8 cellular contexts compared by ENCODE assay signal in genomic region chr2:112542123-112542973, GRCh38. TPM values are rescaled to one million over a fixed set of nuclear protein-coding genes. Genes with fewer than 3 reads are reported as not detected.
A peak's percentile ranks its signal among the peaks of the same experiment; 100 is the strongest.
DNase-seq lines count a peak whose midpoint lies in the region; ATAC-seq, FAIRE-seq and TF ChIP-seq lines count a peak whose summit lies in the region.

TSS of gene POLR1B (plus strand) at chr2:112542465. CDS start at chr2:112542495, 30 bp downstream.

- POLR2A ChIA-PET in HepG2 (lab: Yijun Ruan, JAX): interaction anchor here (1.0 to 1.6 kb wide), 4 partner anchors 41 to 487 kb away, joined by 3 to 9 read pairs (median 5); partner anchors contain the start of gene TMEM87B

- peak; percentile 44 for TF ChIP-seq RAD21 in HepG2 (CRISPR knock-in tag; IDR thresholded peaks at IDR 0.05)

- H3K9ac ChIP-seq in HepG2 (ENCODE audit: insufficient read depth, low read depth, low read length): peak within 1 kb of the TSS; percentile 82

- in situ Hi-C loops in HepG2 (cut with HindIII; ENCODE audit: extremely low pct_ligation_motif_present, low pct_unique_long_range_greater_than_20kb): no loop called here

- TF ChIP-seq POLR2A in HepG2 (IDR thresholded peaks at IDR 0.05; ENCODE audit: insufficient read depth in 1 of 2, low read depth in 2 of 2, low read length in 2 of 2): peak; percentile 88 to 91

- ATAC-seq in GM19324 (IDR thresholded peaks at IDR 0.05; ENCODE audit: low FRiP score, unreplicated experiment) (peak; percentile 88), HG03457 (IDR thresholded peaks at IDR 0.05; ENCODE audit: unreplicated experiment) (peak; percentile 57), HepG2 (peak; percentile 93)

- 1% methylated on average over 41 of the region's 66 CpGs for WGBS in HepG2 (ENCODE audit: low lambda C conversion rate)

- intact Hi-C loops in HepG2 (cut with micrococcal nuclease; ENCODE audit: unreplicated experiment): loop anchor here (1.0 to 5.0 kb wide), 2 partner anchors 40 to 61 kb away; partner anchors contain the start of gene CHCHD5

- H4K20me1 ChIP-seq in HepG2 (ENCODE audit: insufficient read depth, low read length): no peaks in the 10 kb centered on the region

- peaks cover 47% of the 10 kb centered on the region for H3K79me2 ChIP-seq in HepG2 (ENCODE audit: insufficient read depth, low read length)

- TF ChIP-seq EP300 in HepG2 (IDR thresholded peaks at IDR 0.05; ENCODE audit: low read depth in 2 of 2, low read length in 2 of 2) (no peak; a peak in 1 of 4 replicates), HepG2 (CRISPR knock-in tag; IDR thresholded peaks at IDR 0.05; ENCODE audit: borderline replicate concordance) (no peak)

- TF ChIP-seq CTCF in C4-2B (conservative IDR thresholded peaks at IDR 0.05): no peak
- TF ChIP-seq CTCF in HepG2 (CRISPR knock-in tag; IDR thresholded peaks at IDR 0.05): peak; percentile 34; the same call in 1 of the 2 replicates

- peak within 1 kb of the TSS; percentile 73 to 96 (median 86) for H3K4me3 ChIP-seq in HepG2 (replicated peaks in 1 of 3; ENCODE audit: insufficient read depth in 1 of 3, low read depth in 2 of 3, low read length in 3 of 3)

- H3K9me3 ChIP-seq in HepG2 (ENCODE audit: low read length): no peaks in the 10 kb centered on the region

- CTCF ChIA-PET in HepG2 (lab: Yijun Ruan, JAX; ENCODE audit: low intra/inter-chr PET ratio, low total read pairs): no interaction called here

- peak within 1 kb of the TSS; percentile 89 for H3K4me2 ChIP-seq in HepG2 (ENCODE audit: low read depth, low read length)

- no peak for FAIRE-seq in HepG2 (lab: Jason Lieb, UNC)

- peak within 1 kb of the TSS; percentile 68 for H2AFZ ChIP-seq in HepG2 (ENCODE audit: low read length)

- H3K27me3 ChIP-seq in HepG2 (ENCODE audit: control insufficient read depth in 1 of 2, insufficient read depth in 2 of 2, low read length in 2 of 2): no peaks in the 10 kb centered on the region; a peak in 1 of 5 replicates

- DNase-seq in NCI-H524 treated with DMSO at 0.1 percent for 48 hours (lab: John Stamatoyannopoulos, UW): peak; percentile 36
- peak; percentile 65 for DNase-seq in activated CD4-positive, alpha-beta T cell treated with anti-CD3 and anti-CD28 coated beads, Interleukin-2, amount 50 U/mL, for 1 hour
- peak; percentile 70 to 82 for DNase-seq in dermis microvascular lymphatic vessel endothelial cell (ENCODE audit: low read depth in 2 of 2)
- peak; percentile 89 for DNase-seq in HepG2 (ENCODE audit: low spot score)
- DNase-seq in stimulated activated CD4-positive, alpha-beta T cell treated with anti-CD3 and anti-CD28 coated beads, Interleukin-4, amount 100 ng/mL, for 1 hour: peak; percentile 71

- peaks cover 26% of the 10 kb centered on the region for H3K4me1 ChIP-seq in HepG2 (ENCODE audit: insufficient read depth, low read length)

- H3K36me3 ChIP-seq in HepG2 (replicated peaks in 1 of 2; ENCODE audit: control insufficient read depth in 1 of 2, insufficient read depth in 2 of 2, low read length in 2 of 2): peaks cover 2 to 16% of the 10 kb centered on the region in 2 experiments; a peak in 4 of 5 replicates

- H3K27ac ChIP-seq in C4-2B (peak within 1 kb of the TSS; percentile 96), HepG2 (ENCODE audit: extremely low read length, insufficient read depth, low read length) (peak within 1 kb of the TSS; percentile 84)

- TSS peak; percentile 59 for BruUV-seq in HepG2 (replicated peaks; lab: Mats Ljungman, UMichigan)

TF ChIP-seq in HepG2, 621 proteins besides CTCF, POLR2A, EP300 and RAD21 (continues in another document):
- TF ChIP-seq ZNF276 (CRISPR knock-in tag; IDR thresholded peaks at IDR 0.05; ENCODE audit: low read depth) (peak; percentile 64; the same call in 1 of the 2 replicates), HOXD1 (CRISPR knock-in tag; IDR thresholded peaks at IDR 0.05) (peak; percentile 86), POLR2AphosphoS5 (IDR thresholded peaks at IDR 0.05; ENCODE audit: low read depth, low read length) (peak; percentile 81; the same call in 1 of the 2 replicates), YY1 (IDR thresholded peaks at IDR 0.05; ENCODE audit: insufficient read depth, insufficient replicate concordance, low read depth, low read length) (peak; percentile 79), MLXIP (CRISPR knock-in tag; IDR thresholded peaks at IDR 0.05; ENCODE audit: borderline replicate concordance) (peak; percentile 84; the same call in 1 of the 2 replicates), JARID2 (CRISPR knock-in tag; IDR thresholded peaks at IDR 0.05; ENCODE audit: insufficient replicate concordance) (no peak)

RNA-seq across cellular contexts. Expression of gene POLR1B, which starts in this region (rescaled TPM):
- total RNA-seq in dermis microvascular lymphatic vessel endothelial cell (17.1 and 20.0 TPM in 2 replicates), HepG2 (2016; rRNA removed; fragmentation: Illumina TruSeq; extraction: Trizol) (46.0 and 70.8 TPM in 2 replicates)
- total RNA-seq in HepG2 (2016; cell fraction: cytosol; rRNA removed; fragmentation: Illumina TruSeq; extraction: Trizol; ENCODE audit: low read depth): 9.3 and 11.0 TPM in 2 replicates
- total RNA-seq in HepG2 (2016; cell fraction: insoluble cytoplasmic fraction; rRNA removed; fragmentation: Illumina TruSeq; extraction: Trizol): 47.1 and 70.7 TPM in 2 replicates
- total RNA-seq in HepG2 (2016; cell fraction: membrane; rRNA removed; fragmentation: Illumina TruSeq; extraction: Trizol): 14.7 and 18.4 TPM in 2 replicates
- 35.3 and 39.0 TPM in 2 replicates for total RNA-seq in HepG2 (2016; cell fraction: nucleus; rRNA removed; fragmentation: Illumina TruSeq; extraction: Trizol)
- 17.5 and 18.3 TPM in 2 replicates for polyA plus RNA-seq in HepG2 (2011; rRNA removed)
- polyA plus RNA-seq in HepG2 (2011; cell fraction: cytosol; rRNA removed): 12.4 and 17.4 TPM in 2 replicates
- 13.5 and 17.5 TPM in 2 replicates for polyA plus RNA-seq in HepG2 (2011; cell fraction: nucleus; rRNA removed)
- polyA plus RNA-seq in HepG2 (2012): 25.1 and 28.2 TPM in 2 replicates
- polyA plus RNA-seq in HepG2 (2016; cell fraction: cytosol; fragmentation: Illumina TruSeq; extraction: Trizol; ENCODE audit: low read depth): 1.7 and 1.8 TPM in 2 replicates
- polyA plus RNA-seq in HepG2 (2016; cell fraction: insoluble cytoplasmic fraction; fragmentation: Illumina TruSeq; extraction: Trizol; ENCODE audit: low read depth): 48.7 and 51.1 TPM in 2 replicates
- polyA plus RNA-seq in HepG2 (2016; cell fraction: membrane; fragmentation: Illumina TruSeq; extraction: Trizol; ENCODE audit: low read depth): 4.7 and 5.1 TPM in 2 replicates
- 35.3 and 39.0 TPM in 2 replicates for polyA plus RNA-seq in HepG2 (2016; cell fraction: nucleus; fragmentation: Illumina TruSeq; extraction: Trizol; ENCODE audit: insufficient read depth, low read depth)
- polyA minus RNA-seq in HepG2 (2011; rRNA and poly(A)+ RNA removed; ENCODE audit: low replicate concordance): 113 and 135 TPM in 2 replicates
- 42.2 and 61.3 TPM in 2 replicates for polyA minus RNA-seq in HepG2 (2011; cell fraction: cytosol; rRNA and poly(A)+ RNA removed)
- 46.6 and 64.0 TPM in 2 replicates for polyA minus RNA-seq in HepG2 (2011; cell fraction: nucleus; rRNA and poly(A)+ RNA removed)

Comparison
In these comparisons a context has a peak if more than half of its experiments do, and no peak if none do; other contexts are left out.
1. Peak in every context shown above with its lines: DNase-seq, ATAC-seq, H3K4me3 ChIP-seq and H3K27ac ChIP-seq.
2. DNase-seq: peak in every context shown above with its lines; median percentile 89 in HepG2; 76 in dermis microvascular lymphatic vessel endothelial cell; 71 in stimulated activated CD4-positive, alpha-beta T cell treated with anti-CD3 and anti-CD28 coated beads, Interleukin-4, amount 100 ng/mL, for 1 hour; 65 in activated CD4-positive, alpha-beta T cell treated with anti-CD3 and anti-CD28 coated beads, Interleukin-2, amount 50 U/mL, for 1 hour; 36 in NCI-H524 treated with DMSO at 0.1 percent for 48 hours.